ENCODE assay signal across 13 cellular contexts in the genomic region with DNA sequence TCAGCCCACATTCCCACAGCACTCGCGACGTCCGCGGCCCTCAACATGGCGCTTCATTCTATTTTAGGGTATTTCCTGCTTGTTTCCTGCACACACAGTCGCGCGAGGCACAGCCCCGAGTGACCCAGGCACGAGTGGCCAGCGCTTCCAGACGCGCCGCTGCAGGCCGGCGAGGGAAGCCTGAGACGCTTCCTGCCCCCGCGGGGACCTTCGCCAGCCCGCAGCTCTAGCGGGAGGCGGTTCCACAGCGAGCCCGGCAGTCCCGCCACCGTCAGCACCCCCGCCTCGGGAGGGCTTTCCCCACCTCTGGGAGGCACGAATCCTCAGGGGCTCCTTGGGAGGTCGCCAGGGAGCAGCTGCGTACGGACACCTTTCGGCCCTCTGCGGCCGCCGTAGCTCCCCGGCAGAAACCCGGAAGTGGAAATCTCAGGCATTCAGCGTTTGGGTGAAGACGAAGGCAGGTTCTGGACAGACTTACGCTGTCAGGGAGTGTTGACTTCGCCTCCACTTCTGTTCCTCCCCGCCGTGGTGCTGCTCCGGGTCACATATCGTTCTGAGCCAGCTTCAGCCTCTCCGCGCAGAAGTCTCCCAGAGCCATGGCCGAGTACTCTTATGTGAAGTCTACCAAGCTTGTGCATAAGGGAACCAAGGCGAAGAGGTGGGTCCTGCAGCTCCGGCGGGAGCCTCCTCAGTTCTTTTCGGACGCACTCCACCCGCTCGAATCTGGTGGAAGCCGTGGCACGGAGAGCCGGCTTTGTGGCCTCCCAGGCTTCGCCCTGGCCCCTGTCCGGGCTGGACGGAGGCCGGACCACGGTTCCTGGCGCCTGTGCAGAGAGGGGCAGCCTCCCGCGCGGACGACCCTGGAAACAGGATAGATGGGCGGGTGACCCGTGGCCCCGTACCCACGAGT.
A peak's percentile ranks its signal among the peaks of the same experiment; 100 is the strongest.
DNase-seq lines count a peak whose midpoint lies in the region; ATAC-seq and TF ChIP-seq lines count a peak whose summit lies in the region.
"Had no signal": no experiment of that assay in that cellular context is flagged by ENCODE, and none has a peak within 500 bp of the region (broad histone marks: within the 10 kb centered on the region; RNA-seq: fewer than 3 reads in every experiment).

No MANE protein-coding gene starts in this region.

- peak in 1 of 2 donors; percentile 54 for ATAC-seq in right cardiac atrium
- ATAC-seq in GM19328 (IDR thresholded peaks at IDR 0.05; ENCODE audit: unreplicated experiment): no peak
- ATAC-seq: naive thymus-derived CD4-positive, alpha-beta T cell; PC-3 had no signal

- H3K36me3 ChIP-seq in spleen: no peaks in the 10 kb centered on the region

- peak overlapping the region; percentile 54; the same call in 1 of the 2 replicates for H3K4me3 ChIP-seq in GM08714 (ENCODE audit: low read length)
- no peak overlapping the region for H3K4me3 ChIP-seq in right cardiac atrium (ENCODE audit: low read length)
- H3K4me3 ChIP-seq in spleen: peak overlapping the region in 2 of 8 donors; percentile 19 to 27
- H3K4me3 ChIP-seq: skin epidermis had no signal

- DNase-seq in SK-N-DZ (ENCODE audit: low spot score) (peak; percentile 77), right cardiac atrium (peak; percentile 17 to 67 (median 64)), spleen (peak; percentile 78), retina (no peak), hippocampal formation (lab: John Stamatoyannopoulos, UW) (no peak)
- DNase-seq: Calu3, NCI-H2227 treated with DMSO at 0.1 percent for 48 hours, PC-3 had no signal

- peaks cover 2% of the 10 kb centered on the region for H3K9me3 ChIP-seq in right cardiac atrium (ENCODE audit: control insufficient read depth, low read length)
- peaks cover 5 to 95% (median 82%) of the 10 kb centered on the region in 8 donors for H3K9me3 ChIP-seq in spleen

- 53% methylated on average over 75 of the region's 75 CpGs for WGBS in right cardiac atrium
- WGBS in spleen, 5 donors: 59 to 67% (median 63%) methylated on average over 75 of the region's 75 CpGs

- TF ChIP-seq POLR2A in spleen (IDR thresholded peaks at IDR 0.05): no peak

- H3K27ac ChIP-seq in right cardiac atrium (ENCODE audit: low read length): no peak overlapping the region
- H3K27ac ChIP-seq in spleen: peak overlapping the region in 1 of 8 donors; percentile 26
- H3K27ac ChIP-seq: HL-60, skin epidermis had no signal

- intact Hi-C loops in right cardiac atrium (cut with DNase I) (no loop called here), spleen (cut with DNase I; ENCODE audit: low total_unique reads) (no loop called here)

- no peaks in the 10 kb centered on the region for H3K4me1 ChIP-seq in right cardiac atrium (ENCODE audit: control insufficient read depth, insufficient read depth, low read length)
- no peaks in the 10 kb centered on the region for H3K4me1 ChIP-seq in spleen

- no peak for TF ChIP-seq CTCF in spleen (IDR thresholded peaks at IDR 0.05 in 8 of 11, conservative IDR thresholded peaks at IDR 0.05 in 3 of 11)

- H3K27me3 ChIP-seq in right cardiac atrium (ENCODE audit: control insufficient read depth, insufficient read depth) (no peaks in the 10 kb centered on the region), spleen (replicated peaks in 1 of 7) (no peaks in the 10 kb centered on the region)

Comparison
In these comparisons a context has a peak if more than half of its experiments do, and no peak if none do; other contexts are left out.
1. DNase-seq: peak in SK-N-DZ (single experiment), right cardiac atrium (3 of 3) and spleen (single experiment); none in retina (single experiment) and hippocampal formation (0 of 2).